ENCODE assay signal across 1 cellular context in the genomic region with DNA sequence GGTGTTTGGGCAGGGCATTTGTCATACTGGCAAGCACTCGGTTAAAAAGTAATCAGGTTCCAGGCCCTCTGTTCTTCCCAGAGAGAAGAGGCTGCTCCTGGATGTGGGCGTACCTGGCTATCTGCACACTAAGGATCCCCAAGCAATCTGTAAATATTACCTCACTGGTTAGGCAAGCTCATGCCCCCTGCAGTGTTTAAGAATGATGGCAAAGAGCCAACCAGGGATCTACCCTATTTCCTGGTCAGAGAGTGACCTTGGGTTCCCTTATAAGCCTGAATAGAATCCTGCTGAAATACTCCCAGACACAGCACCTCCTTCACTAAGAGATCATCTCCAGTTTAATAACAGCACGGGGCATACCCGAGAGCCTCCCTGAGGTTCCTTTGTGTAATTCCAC.
TF ChIP-seq lines count a peak whose summit lies in the region.

No MANE protein-coding gene starts in this region.

TF ChIP-seq in HepG2, 621 proteins besides CTCF, POLR2A, EP300 and RAD21 (continued from another document and continues in another):
- 0 out of 2 replicates have a peak, but pooled peaks have one; percentile 56 for TF ChIP-seq TFE3 (CRISPR knock-in tag; IDR thresholded peaks at IDR 0.05)
- TF ChIP-seq DR1 (CRISPR knock-in tag; IDR thresholded peaks at IDR 0.05) = no peak
- TF ChIP-seq FOXC1 (CRISPR knock-in tag; IDR thresholded peaks at IDR 0.05; ENCODE audit: borderline replicate concordance) = no peak
- TF ChIP-seq ZNF567 (CRISPR knock-in tag; IDR thresholded peaks at IDR 0.05; ENCODE audit: borderline replicate concordance) = no peak
- no peak for TF ChIP-seq ZNF451 (CRISPR knock-in tag; IDR thresholded peaks at IDR 0.05)
- TF ChIP-seq SKI (IDR thresholded peaks at IDR 0.05; ENCODE audit: partially characterized antibody) = no peak
- TF ChIP-seq PHF21A (CRISPR knock-in tag; IDR thresholded peaks at IDR 0.05) = peak; percentile 61; the same call in 1 of the 2 replicates
- TF ChIP-seq, protein P1, sequence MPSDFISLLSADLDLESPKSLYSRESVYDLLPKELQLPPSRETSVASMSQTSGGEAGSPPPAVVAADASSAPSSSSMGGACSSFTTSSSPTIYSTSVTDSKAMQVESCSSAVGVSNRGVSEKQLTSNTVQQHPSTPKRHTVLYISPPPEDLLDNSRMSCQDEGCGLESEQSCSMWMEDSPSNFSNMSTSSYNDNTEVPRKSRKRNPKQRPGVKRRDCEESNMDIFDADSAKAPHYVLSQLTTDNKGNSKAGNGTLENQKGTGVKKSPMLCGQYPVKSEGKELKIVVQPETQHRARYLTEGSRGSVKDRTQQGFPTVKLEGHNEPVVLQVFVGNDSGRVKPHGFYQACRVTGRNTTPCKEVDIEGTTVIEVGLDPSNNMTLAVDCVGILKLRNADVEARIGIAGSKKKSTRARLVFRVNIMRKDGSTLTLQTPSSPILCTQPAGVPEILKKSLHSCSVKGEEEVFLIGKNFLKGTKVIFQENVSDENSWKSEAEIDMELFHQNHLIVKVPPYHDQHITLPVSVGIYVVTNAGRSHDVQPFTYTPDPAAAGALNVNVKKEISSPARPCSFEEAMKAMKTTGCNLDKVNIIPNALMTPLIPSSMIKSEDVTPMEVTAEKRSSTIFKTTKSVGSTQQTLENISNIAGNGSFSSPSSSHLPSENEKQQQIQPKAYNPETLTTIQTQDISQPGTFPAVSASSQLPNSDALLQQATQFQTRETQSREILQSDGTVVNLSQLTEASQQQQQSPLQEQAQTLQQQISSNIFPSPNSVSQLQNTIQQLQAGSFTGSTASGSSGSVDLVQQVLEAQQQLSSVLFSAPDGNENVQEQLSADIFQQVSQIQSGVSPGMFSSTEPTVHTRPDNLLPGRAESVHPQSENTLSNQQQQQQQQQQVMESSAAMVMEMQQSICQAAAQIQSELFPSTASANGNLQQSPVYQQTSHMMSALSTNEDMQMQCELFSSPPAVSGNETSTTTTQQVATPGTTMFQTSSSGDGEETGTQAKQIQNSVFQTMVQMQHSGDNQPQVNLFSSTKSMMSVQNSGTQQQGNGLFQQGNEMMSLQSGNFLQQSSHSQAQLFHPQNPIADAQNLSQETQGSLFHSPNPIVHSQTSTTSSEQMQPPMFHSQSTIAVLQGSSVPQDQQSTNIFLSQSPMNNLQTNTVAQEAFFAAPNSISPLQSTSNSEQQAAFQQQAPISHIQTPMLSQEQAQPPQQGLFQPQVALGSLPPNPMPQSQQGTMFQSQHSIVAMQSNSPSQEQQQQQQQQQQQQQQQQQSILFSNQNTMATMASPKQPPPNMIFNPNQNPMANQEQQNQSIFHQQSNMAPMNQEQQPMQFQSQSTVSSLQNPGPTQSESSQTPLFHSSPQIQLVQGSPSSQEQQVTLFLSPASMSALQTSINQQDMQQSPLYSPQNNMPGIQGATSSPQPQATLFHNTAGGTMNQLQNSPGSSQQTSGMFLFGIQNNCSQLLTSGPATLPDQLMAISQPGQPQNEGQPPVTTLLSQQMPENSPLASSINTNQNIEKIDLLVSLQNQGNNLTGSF (CRISPR knock-in tag; IDR thresholded peaks at IDR 0.05) = no peak
- 0 out of 2 replicates have a peak, but pooled peaks have one; percentile 39 for TF ChIP-seq DPF2 (CRISPR knock-in tag; IDR thresholded peaks at IDR 0.05; ENCODE audit: borderline replicate concordance, low read depth)
- peak; percentile 49; the same call in 1 of the 2 replicates for TF ChIP-seq TARDBP (CRISPR knock-in tag; IDR thresholded peaks at IDR 0.05)
- peak; percentile 45; the same call in 1 of the 2 replicates for TF ChIP-seq ELF1 (CRISPR knock-in tag; IDR thresholded peaks at IDR 0.05)
- peak; percentile 50; the same call in 1 of the 2 replicates for TF ChIP-seq NFIC (IDR thresholded peaks at IDR 0.05; ENCODE audit: low read length)
- TF ChIP-seq BRCA1 (CRISPR knock-in tag; IDR thresholded peaks at IDR 0.05) = no peak
- no peak for TF ChIP-seq MAFG (CRISPR knock-in tag; IDR thresholded peaks at IDR 0.05)
- no peak for TF ChIP-seq ZBTB7B (CRISPR knock-in tag; IDR thresholded peaks at IDR 0.05)
- TF ChIP-seq NFKB2 (CRISPR knock-in tag; IDR thresholded peaks at IDR 0.05; ENCODE audit: borderline replicate concordance) = no peak
- no peak for TF ChIP-seq ZNF367 (CRISPR knock-in tag; IDR thresholded peaks at IDR 0.05; ENCODE audit: borderline replicate concordance)
- TF ChIP-seq FOXJ3 (CRISPR knock-in tag; IDR thresholded peaks at IDR 0.05; ENCODE audit: borderline replicate concordance) = no peak
- TF ChIP-seq HOXD1 (CRISPR knock-in tag; IDR thresholded peaks at IDR 0.05) = no peak
- TF ChIP-seq, protein P2, sequence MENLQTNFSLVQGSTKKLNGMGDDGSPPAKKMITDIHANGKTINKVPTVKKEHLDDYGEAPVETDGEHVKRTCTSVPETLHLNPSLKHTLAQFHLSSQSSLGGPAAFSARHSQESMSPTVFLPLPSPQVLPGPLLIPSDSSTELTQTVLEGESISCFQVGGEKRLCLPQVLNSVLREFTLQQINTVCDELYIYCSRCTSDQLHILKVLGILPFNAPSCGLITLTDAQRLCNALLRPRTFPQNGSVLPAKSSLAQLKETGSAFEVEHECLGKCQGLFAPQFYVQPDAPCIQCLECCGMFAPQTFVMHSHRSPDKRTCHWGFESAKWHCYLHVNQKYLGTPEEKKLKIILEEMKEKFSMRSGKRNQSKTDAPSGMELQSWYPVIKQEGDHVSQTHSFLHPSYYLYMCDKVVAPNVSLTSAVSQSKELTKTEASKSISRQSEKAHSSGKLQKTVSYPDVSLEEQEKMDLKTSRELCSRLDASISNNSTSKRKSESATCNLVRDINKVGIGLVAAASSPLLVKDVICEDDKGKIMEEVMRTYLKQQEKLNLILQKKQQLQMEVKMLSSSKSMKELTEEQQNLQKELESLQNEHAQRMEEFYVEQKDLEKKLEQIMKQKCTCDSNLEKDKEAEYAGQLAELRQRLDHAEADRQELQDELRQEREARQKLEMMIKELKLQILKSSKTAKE (CRISPR knock-in tag; IDR thresholded peaks at IDR 0.05; ENCODE audit: borderline replicate concordance) = peak; percentile 34; the same call in 1 of the 2 replicates
- no peak for TF ChIP-seq YY1 (IDR thresholded peaks at IDR 0.05; ENCODE audit: insufficient read depth, insufficient replicate concordance, low read depth, low read length)
- TF ChIP-seq MED1 (CRISPR knock-in tag; IDR thresholded peaks at IDR 0.05) = peak; percentile 44
- TF ChIP-seq, protein P3, sequence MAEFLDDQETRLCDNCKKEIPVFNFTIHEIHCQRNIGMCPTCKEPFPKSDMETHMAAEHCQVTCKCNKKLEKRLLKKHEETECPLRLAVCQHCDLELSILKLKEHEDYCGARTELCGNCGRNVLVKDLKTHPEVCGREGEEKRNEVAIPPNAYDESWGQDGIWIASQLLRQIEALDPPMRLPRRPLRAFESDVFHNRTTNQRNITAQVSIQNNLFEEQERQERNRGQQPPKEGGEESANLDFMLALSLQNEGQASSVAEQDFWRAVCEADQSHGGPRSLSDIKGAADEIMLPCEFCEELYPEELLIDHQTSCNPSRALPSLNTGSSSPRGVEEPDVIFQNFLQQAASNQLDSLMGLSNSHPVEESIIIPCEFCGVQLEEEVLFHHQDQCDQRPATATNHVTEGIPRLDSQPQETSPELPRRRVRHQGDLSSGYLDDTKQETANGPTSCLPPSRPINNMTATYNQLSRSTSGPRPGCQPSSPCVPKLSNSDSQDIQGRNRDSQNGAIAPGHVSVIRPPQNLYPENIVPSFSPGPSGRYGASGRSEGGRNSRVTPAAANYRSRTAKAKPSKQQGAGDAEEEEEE (CRISPR knock-in tag; IDR thresholded peaks at IDR 0.05; ENCODE audit: borderline replicate concordance) = no peak
- TF ChIP-seq HDAC2 (CRISPR knock-in tag; IDR thresholded peaks at IDR 0.05) = peak; percentile 49; the same call in 1 of the 2 replicates
- no peak for TF ChIP-seq CHD4 (IDR thresholded peaks at IDR 0.05; ENCODE audit: borderline replicate concordance, low read length)
- no peak for TF ChIP-seq CREB1 (IDR thresholded peaks at IDR 0.05)
- TF ChIP-seq CREB1 (CRISPR knock-in tag; IDR thresholded peaks at IDR 0.05) = peak; percentile 49
- TF ChIP-seq, protein P4, sequence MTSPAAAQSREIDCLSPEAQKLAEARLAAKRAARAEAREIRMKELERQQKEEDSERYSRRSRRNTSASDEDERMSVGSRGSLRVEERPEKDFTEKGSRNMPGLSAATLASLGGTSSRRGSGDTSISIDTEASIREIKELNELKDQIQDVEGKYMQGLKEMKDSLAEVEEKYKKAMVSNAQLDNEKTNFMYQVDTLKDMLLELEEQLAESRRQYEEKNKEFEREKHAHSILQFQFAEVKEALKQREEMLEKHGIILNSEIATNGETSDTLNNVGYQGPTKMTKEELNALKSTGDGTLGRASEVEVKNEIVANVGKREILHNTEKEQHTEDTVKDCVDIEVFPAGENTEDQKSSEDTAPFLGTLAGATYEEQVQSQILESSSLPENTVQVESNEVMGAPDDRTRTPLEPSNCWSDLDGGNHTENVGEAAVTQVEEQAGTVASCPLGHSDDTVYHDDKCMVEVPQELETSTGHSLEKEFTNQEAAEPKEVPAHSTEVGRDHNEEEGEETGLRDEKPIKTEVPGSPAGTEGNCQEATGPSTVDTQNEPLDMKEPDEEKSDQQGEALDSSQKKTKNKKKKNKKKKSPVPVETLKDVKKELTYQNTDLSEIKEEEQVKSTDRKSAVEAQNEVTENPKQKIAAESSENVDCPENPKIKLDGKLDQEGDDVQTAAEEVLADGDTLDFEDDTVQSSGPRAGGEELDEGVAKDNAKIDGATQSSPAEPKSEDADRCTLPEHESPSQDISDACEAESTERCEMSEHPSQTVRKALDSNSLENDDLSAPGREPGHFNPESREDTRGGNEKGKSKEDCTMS (CRISPR knock-in tag; conservative IDR thresholded peaks at IDR 0.05) = no peak
- TF ChIP-seq, protein P5, sequence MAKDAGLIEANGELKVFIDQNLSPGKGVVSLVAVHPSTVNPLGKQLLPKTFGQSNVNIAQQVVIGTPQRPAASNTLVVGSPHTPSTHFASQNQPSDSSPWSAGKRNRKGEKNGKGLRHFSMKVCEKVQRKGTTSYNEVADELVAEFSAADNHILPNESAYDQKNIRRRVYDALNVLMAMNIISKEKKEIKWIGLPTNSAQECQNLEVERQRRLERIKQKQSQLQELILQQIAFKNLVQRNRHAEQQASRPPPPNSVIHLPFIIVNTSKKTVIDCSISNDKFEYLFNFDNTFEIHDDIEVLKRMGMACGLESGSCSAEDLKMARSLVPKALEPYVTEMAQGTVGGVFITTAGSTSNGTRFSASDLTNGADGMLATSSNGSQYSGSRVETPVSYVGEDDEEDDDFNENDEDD (CRISPR knock-in tag; IDR thresholded peaks at IDR 0.05; ENCODE audit: borderline replicate concordance) = no peak
- no peak for TF ChIP-seq ATF1 (CRISPR knock-in tag; IDR thresholded peaks at IDR 0.05)
- no peak for TF ChIP-seq ZNF343 (CRISPR knock-in tag; IDR thresholded peaks at IDR 0.05)
- TF ChIP-seq NCOA2 (CRISPR knock-in tag; IDR thresholded peaks at IDR 0.05) = 0 out of 2 replicates have a peak, but pooled peaks have one; percentile 24
- no peak for TF ChIP-seq SOX6 (IDR thresholded peaks at IDR 0.05)
- peak; percentile 54; the same call in 1 of the 2 replicates for TF ChIP-seq SOX6 (CRISPR knock-in tag; IDR thresholded peaks at IDR 0.05)
- TF ChIP-seq CBX5 (CRISPR knock-in tag; IDR thresholded peaks at IDR 0.05; ENCODE audit: borderline replicate concordance) = peak; percentile 33; the same call in 1 of the 2 replicates
- no peak for TF ChIP-seq ZNF260 (CRISPR knock-in tag; IDR thresholded peaks at IDR 0.05; ENCODE audit: borderline replicate concordance, low read depth)
- TF ChIP-seq ZNF530 (CRISPR knock-in tag; IDR thresholded peaks at IDR 0.05; ENCODE audit: low read depth) = no peak
- TF ChIP-seq ZSCAN31 (CRISPR knock-in tag; IDR thresholded peaks at IDR 0.05; ENCODE audit: low read depth) = no peak
- no peak for TF ChIP-seq HNRNPH1 (optimal IDR thresholded peaks at IDR 0.05; ENCODE audit: low read depth, low read length)
- TF ChIP-seq ATF7 (IDR thresholded peaks at IDR 0.05) = no peak
- peak; percentile 45; the same call in 1 of the 2 replicates for TF ChIP-seq ATF7 (CRISPR knock-in tag; IDR thresholded peaks at IDR 0.05)
- TF ChIP-seq MEF2D (CRISPR knock-in tag; IDR thresholded peaks at IDR 0.05) = no peak
- TF ChIP-seq, protein P6, sequence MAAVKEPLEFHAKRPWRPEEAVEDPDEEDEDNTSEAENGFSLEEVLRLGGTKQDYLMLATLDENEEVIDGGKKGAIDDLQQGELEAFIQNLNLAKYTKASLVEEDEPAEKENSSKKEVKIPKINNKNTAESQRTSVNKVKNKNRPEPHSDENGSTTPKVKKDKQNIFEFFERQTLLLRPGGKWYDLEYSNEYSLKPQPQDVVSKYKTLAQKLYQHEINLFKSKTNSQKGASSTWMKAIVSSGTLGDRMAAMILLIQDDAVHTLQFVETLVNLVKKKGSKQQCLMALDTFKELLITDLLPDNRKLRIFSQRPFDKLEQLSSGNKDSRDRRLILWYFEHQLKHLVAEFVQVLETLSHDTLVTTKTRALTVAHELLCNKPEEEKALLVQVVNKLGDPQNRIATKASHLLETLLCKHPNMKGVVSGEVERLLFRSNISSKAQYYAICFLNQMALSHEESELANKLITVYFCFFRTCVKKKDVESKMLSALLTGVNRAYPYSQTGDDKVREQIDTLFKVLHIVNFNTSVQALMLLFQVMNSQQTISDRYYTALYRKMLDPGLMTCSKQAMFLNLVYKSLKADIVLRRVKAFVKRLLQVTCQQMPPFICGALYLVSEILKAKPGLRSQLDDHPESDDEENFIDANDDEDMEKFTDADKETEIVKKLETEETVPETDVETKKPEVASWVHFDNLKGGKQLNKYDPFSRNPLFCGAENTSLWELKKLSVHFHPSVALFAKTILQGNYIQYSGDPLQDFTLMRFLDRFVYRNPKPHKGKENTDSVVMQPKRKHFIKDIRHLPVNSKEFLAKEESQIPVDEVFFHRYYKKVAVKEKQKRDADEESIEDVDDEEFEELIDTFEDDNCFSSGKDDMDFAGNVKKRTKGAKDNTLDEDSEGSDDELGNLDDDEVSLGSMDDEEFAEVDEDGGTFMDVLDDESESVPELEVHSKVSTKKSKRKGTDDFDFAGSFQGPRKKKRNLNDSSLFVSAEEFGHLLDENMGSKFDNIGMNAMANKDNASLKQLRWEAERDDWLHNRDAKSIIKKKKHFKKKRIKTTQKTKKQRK (IDR thresholded peaks at IDR 0.05; ENCODE audit: low read length) = no peak
- TF ChIP-seq, protein P7, sequence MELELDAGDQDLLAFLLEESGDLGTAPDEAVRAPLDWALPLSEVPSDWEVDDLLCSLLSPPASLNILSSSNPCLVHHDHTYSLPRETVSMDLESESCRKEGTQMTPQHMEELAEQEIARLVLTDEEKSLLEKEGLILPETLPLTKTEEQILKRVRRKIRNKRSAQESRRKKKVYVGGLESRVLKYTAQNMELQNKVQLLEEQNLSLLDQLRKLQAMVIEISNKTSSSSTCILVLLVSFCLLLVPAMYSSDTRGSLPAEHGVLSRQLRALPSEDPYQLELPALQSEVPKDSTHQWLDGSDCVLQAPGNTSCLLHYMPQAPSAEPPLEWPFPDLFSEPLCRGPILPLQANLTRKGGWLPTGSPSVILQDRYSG (CRISPR knock-in tag; IDR thresholded peaks at IDR 0.05) = no peak
